1 cellular context compared by ENCODE assay signal in the genomic region with DNA sequence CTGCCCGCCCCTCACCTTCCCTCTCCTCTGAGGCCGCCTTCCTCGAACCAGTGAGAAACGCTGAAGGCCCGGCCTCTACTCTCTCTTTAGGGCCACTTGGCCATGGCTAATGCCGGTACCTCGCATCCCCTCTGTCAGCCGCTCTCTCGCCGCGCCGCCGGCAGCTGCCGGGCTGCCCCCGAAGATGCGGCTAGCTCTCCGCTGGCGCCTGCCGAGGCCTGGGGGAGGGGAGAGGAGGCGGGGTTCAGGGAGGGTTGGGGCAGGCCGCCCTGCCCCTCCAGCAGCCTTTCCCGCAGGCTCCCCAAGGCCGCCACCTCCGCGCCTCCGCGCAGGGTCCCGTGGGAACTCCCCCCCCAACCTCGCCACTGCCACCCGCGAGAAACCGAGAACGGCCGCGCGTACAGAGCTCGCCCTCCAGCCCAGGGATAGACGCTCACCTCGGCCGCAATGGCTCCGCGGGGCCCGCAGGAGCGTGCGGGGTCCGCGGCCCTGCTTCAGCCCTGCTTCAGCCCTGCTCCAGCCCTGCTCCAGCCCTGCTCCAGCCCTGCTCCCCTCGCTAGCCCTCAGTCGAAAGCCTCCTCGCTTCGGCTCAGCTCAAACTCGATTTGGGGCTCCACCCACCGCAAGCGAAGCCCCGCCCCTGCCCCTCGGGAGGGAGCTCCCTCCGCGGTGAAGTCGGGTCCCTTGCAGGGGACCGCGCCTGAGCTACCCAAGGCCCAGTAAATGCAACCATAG.
TF ChIP-seq lines count a peak whose summit lies in the region.

A gene with protein sequence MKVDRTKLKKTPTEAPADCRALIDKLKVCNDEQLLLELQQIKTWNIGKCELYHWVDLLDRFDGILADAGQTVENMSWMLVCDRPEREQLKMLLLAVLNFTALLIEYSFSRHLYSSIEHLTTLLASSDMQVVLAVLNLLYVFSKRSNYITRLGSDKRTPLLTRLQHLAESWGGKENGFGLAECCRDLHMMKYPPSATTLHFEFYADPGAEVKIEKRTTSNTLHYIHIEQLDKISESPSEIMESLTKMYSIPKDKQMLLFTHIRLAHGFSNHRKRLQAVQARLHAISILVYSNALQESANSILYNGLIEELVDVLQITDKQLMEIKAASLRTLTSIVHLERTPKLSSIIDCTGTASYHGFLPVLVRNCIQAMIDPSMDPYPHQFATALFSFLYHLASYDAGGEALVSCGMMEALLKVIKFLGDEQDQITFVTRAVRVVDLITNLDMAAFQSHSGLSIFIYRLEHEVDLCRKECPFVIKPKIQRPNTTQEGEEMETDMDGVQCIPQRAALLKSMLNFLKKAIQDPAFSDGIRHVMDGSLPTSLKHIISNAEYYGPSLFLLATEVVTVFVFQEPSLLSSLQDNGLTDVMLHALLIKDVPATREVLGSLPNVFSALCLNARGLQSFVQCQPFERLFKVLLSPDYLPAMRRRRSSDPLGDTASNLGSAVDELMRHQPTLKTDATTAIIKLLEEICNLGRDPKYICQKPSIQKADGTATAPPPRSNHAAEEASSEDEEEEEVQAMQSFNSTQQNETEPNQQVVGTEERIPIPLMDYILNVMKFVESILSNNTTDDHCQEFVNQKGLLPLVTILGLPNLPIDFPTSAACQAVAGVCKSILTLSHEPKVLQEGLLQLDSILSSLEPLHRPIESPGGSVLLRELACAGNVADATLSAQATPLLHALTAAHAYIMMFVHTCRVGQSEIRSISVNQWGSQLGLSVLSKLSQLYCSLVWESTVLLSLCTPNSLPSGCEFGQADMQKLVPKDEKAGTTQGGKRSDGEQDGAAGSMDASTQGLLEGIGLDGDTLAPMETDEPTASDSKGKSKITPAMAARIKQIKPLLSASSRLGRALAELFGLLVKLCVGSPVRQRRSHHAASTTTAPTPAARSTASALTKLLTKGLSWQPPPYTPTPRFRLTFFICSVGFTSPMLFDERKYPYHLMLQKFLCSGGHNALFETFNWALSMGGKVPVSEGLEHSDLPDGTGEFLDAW (N-terminal part only) (minus strand): TSS at position 569 of the 735 bp plus-strand sequence. CDS start 32,612 bp downstream, outside the sequence.

TF ChIP-seq in HepG2, 621 proteins besides CTCF, POLR2A, EP300 and RAD21 (continued from another document and continues in another):
- TF ChIP-seq PRDM4 (CRISPR knock-in tag; IDR thresholded peaks at IDR 0.05; ENCODE audit: borderline replicate concordance): no peak
- TF ChIP-seq, protein P1, sequence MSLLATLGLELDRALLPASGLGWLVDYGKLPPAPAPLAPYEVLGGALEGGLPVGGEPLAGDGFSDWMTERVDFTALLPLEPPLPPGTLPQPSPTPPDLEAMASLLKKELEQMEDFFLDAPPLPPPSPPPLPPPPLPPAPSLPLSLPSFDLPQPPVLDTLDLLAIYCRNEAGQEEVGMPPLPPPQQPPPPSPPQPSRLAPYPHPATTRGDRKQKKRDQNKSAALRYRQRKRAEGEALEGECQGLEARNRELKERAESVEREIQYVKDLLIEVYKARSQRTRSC (CRISPR knock-in tag; IDR thresholded peaks at IDR 0.05; ENCODE audit: low read depth): no peak
- TF ChIP-seq, protein P2, sequence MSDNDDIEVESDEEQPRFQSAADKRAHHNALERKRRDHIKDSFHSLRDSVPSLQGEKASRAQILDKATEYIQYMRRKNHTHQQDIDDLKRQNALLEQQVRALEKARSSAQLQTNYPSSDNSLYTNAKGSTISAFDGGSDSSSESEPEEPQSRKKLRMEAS (IDR thresholded peaks at IDR 0.05): no peak
- no peak for TF ChIP-seq ATF2 (CRISPR knock-in tag; IDR thresholded peaks at IDR 0.05)
- TF ChIP-seq ZNF335 (CRISPR knock-in tag; IDR thresholded peaks at IDR 0.05): no peak
- TF ChIP-seq ZNF292 (CRISPR knock-in tag; IDR thresholded peaks at IDR 0.05; ENCODE audit: borderline replicate concordance, low read depth): no peak
- TF ChIP-seq, protein P3, sequence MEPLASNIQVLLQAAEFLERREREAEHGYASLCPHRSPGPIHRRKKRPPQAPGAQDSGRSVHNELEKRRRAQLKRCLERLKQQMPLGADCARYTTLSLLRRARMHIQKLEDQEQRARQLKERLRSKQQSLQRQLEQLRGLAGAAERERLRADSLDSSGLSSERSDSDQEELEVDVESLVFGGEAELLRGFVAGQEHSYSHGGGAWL (CRISPR knock-in tag; IDR thresholded peaks at IDR 0.05): 0 out of 2 replicates have a peak, but pooled peaks have one; percentile 33
- TF ChIP-seq ZNF782 (CRISPR knock-in tag; IDR thresholded peaks at IDR 0.05; ENCODE audit: borderline replicate concordance): no peak; the same call in 1 of the 2 replicates
- TF ChIP-seq HMGXB4 (CRISPR knock-in tag; IDR thresholded peaks at IDR 0.05; ENCODE audit: borderline replicate concordance in 1 of 2, low read depth in 1 of 2): peak in 1 of 2 experiments; percentile 57; a peak in 1 of 4 replicates
- TF ChIP-seq PLRG1 (conservative IDR thresholded peaks at IDR 0.05): no peak
- 0 out of 2 replicates have a peak, but pooled peaks have one; percentile 20 for TF ChIP-seq SALL2 (CRISPR knock-in tag; IDR thresholded peaks at IDR 0.05)
- TF ChIP-seq TBX3 (IDR thresholded peaks at IDR 0.05; ENCODE audit: borderline replicate concordance): no peak
- TF ChIP-seq, protein P4, sequence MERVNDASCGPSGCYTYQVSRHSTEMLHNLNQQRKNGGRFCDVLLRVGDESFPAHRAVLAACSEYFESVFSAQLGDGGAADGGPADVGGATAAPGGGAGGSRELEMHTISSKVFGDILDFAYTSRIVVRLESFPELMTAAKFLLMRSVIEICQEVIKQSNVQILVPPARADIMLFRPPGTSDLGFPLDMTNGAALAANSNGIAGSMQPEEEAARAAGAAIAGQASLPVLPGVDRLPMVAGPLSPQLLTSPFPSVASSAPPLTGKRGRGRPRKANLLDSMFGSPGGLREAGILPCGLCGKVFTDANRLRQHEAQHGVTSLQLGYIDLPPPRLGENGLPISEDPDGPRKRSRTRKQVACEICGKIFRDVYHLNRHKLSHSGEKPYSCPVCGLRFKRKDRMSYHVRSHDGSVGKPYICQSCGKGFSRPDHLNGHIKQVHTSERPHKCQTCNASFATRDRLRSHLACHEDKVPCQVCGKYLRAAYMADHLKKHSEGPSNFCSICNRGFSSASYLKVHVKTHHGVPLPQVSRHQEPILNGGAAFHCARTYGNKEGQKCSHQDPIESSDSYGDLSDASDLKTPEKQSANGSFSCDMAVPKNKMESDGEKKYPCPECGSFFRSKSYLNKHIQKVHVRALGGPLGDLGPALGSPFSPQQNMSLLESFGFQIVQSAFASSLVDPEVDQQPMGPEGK (CRISPR knock-in tag; IDR thresholded peaks at IDR 0.05): peak; percentile 53
- TF ChIP-seq ZNF891 (CRISPR knock-in tag; IDR thresholded peaks at IDR 0.05): peak; percentile 53; the same call in 1 of the 2 replicates
- no peak for TF ChIP-seq TOE1 (CRISPR knock-in tag; IDR thresholded peaks at IDR 0.05)
- TF ChIP-seq ZNF547 (CRISPR knock-in tag; IDR thresholded peaks at IDR 0.05): no peak; the same call in 1 of the 2 replicates
- 0 out of 2 replicates have a peak, but pooled peaks have one; percentile 13 for TF ChIP-seq IRF2 (CRISPR knock-in tag; IDR thresholded peaks at IDR 0.05)
- TF ChIP-seq, protein P5, sequence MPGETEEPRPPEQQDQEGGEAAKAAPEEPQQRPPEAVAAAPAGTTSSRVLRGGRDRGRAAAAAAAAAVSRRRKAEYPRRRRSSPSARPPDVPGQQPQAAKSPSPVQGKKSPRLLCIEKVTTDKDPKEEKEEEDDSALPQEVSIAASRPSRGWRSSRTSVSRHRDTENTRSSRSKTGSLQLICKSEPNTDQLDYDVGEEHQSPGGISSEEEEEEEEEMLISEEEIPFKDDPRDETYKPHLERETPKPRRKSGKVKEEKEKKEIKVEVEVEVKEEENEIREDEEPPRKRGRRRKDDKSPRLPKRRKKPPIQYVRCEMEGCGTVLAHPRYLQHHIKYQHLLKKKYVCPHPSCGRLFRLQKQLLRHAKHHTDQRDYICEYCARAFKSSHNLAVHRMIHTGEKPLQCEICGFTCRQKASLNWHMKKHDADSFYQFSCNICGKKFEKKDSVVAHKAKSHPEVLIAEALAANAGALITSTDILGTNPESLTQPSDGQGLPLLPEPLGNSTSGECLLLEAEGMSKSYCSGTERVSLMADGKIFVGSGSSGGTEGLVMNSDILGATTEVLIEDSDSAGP (CRISPR knock-in tag; IDR thresholded peaks at IDR 0.05; ENCODE audit: borderline replicate concordance): peak; percentile 73; the same call in 1 of the 2 replicates
- TF ChIP-seq RBFOX2 (IDR thresholded peaks at IDR 0.05; ENCODE audit: low read depth, low read length): peak; percentile 82
- TF ChIP-seq, protein P6, sequence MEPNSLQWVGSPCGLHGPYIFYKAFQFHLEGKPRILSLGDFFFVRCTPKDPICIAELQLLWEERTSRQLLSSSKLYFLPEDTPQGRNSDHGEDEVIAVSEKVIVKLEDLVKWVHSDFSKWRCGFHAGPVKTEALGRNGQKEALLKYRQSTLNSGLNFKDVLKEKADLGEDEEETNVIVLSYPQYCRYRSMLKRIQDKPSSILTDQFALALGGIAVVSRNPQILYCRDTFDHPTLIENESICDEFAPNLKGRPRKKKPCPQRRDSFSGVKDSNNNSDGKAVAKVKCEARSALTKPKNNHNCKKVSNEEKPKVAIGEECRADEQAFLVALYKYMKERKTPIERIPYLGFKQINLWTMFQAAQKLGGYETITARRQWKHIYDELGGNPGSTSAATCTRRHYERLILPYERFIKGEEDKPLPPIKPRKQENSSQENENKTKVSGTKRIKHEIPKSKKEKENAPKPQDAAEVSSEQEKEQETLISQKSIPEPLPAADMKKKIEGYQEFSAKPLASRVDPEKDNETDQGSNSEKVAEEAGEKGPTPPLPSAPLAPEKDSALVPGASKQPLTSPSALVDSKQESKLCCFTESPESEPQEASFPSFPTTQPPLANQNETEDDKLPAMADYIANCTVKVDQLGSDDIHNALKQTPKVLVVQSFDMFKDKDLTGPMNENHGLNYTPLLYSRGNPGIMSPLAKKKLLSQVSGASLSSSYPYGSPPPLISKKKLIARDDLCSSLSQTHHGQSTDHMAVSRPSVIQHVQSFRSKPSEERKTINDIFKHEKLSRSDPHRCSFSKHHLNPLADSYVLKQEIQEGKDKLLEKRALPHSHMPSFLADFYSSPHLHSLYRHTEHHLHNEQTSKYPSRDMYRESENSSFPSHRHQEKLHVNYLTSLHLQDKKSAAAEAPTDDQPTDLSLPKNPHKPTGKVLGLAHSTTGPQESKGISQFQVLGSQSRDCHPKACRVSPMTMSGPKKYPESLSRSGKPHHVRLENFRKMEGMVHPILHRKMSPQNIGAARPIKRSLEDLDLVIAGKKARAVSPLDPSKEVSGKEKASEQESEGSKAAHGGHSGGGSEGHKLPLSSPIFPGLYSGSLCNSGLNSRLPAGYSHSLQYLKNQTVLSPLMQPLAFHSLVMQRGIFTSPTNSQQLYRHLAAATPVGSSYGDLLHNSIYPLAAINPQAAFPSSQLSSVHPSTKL (CRISPR knock-in tag; IDR thresholded peaks at IDR 0.05): 0 out of 2 replicates have a peak, but pooled peaks have one; percentile 27
- TF ChIP-seq, protein P7, sequence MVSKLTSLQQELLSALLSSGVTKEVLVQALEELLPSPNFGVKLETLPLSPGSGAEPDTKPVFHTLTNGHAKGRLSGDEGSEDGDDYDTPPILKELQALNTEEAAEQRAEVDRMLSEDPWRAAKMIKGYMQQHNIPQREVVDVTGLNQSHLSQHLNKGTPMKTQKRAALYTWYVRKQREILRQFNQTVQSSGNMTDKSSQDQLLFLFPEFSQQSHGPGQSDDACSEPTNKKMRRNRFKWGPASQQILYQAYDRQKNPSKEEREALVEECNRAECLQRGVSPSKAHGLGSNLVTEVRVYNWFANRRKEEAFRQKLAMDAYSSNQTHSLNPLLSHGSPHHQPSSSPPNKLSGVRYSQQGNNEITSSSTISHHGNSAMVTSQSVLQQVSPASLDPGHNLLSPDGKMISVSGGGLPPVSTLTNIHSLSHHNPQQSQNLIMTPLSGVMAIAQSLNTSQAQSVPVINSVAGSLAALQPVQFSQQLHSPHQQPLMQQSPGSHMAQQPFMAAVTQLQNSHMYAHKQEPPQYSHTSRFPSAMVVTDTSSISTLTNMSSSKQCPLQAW (CRISPR knock-in tag; IDR thresholded peaks at IDR 0.05): no peak
- TF ChIP-seq AGO1 (IDR thresholded peaks at IDR 0.05; ENCODE audit: low read depth, low read length, poor library complexity, severe bottlenecking): peak; percentile 65
- no peak for TF ChIP-seq ZNF709 (CRISPR knock-in tag; IDR thresholded peaks at IDR 0.05)
- no peak for TF ChIP-seq JUNB (CRISPR knock-in tag; IDR thresholded peaks at IDR 0.05; ENCODE audit: borderline replicate concordance)
- TF ChIP-seq ZNF124 (CRISPR knock-in tag; IDR thresholded peaks at IDR 0.05): no peak
- no peak for TF ChIP-seq ZFYVE20 (CRISPR knock-in tag; IDR thresholded peaks at IDR 0.05; ENCODE audit: borderline replicate concordance, low read depth)
